14 cellular contexts compared by ENCODE assay signal in genomic region chr3:113140876-113141275, GRCh38.
A peak's percentile ranks its signal among the peaks of the same experiment; 100 is the strongest.
DNase-seq lines count a peak whose midpoint lies in the region; ATAC-seq and TF ChIP-seq lines count a peak whose summit lies in the region.
"Had no signal": no experiment of that assay in that cellular context is flagged by ENCODE, and none has a peak within 500 bp of the region (broad histone marks: within the 10 kb centered on the region; RNA-seq: fewer than 3 reads in every experiment).

No MANE protein-coding gene starts in this region.

- H3K27ac ChIP-seq in esophagus (ENCODE audit: low read depth in 2 of 2, low read length in 1 of 2) = peak overlapping the region; percentile 70 to 77
- H3K27ac ChIP-seq: heart left ventricle, KMS-11 had no signal

- no peaks in the 10 kb centered on the region for H3K36me3 ChIP-seq in esophagus (ENCODE audit: control insufficient read depth in 2 of 2, insufficient read depth in 2 of 2, low read length in 1 of 2)
- H3K36me3 ChIP-seq: heart left ventricle had no signal

- peak; percentile 49 for ATAC-seq in activated naive CD8-positive, alpha-beta T cell treated with anti-CD3 and anti-CD28 coated beads, Interleukin-2, amount 50 U/mL, for 24 hours
- peak; percentile 61 for ATAC-seq in stimulated activated naive CD8-positive, alpha-beta T cell treated with anti-CD3 and anti-CD28 coated beads, Interleukin-15, amount 100 ng/mL, for 72 hours
- ATAC-seq: heart left ventricle had no signal

- WGBS in esophagus, 2 donors = 59 to 72% methylated on average over 2 of the region's 2 CpGs

- no peak overlapping the region for H3K4me3 ChIP-seq in esophagus (ENCODE audit: low read depth in 1 of 2, low read length in 2 of 2)
- H3K4me3 ChIP-seq: heart left ventricle had no signal

- no peaks in the 10 kb centered on the region for H3K36me3 Mint-ChIP-seq in activated naive CD8-positive, alpha-beta T cell treated with anti-CD3 and anti-CD28 coated beads, Interleukin-2, amount 50 U/mL, for 24 hours (ENCODE audit: low read depth)
- peaks cover 2% of the 10 kb centered on the region for H3K36me3 Mint-ChIP-seq in activated naive CD8-positive, alpha-beta T cell treated with anti-CD3 and anti-CD28 coated beads for 36 hours
- H3K36me3 Mint-ChIP-seq in osteocyte (ENCODE audit: unreplicated experiment) = no peaks in the 10 kb centered on the region

- H3K27me3 Mint-ChIP-seq in activated naive CD8-positive, alpha-beta T cell treated with anti-CD3 and anti-CD28 coated beads, Interleukin-2, amount 50 U/mL, for 24 hours = no peaks in the 10 kb centered on the region
- H3K27me3 Mint-ChIP-seq in activated naive CD8-positive, alpha-beta T cell treated with anti-CD3 and anti-CD28 coated beads for 36 hours = no peaks in the 10 kb centered on the region
- H3K27me3 Mint-ChIP-seq in stimulated activated naive CD8-positive, alpha-beta T cell treated with anti-CD3 and anti-CD28 coated beads, Interleukin-15, amount 100 ng/mL, for 72 hours = no peaks in the 10 kb centered on the region
- peaks cover 3% of the 10 kb centered on the region for H3K27me3 Mint-ChIP-seq in osteocyte (ENCODE audit: unreplicated experiment)

- no peaks in the 10 kb centered on the region for H3K4me1 Mint-ChIP-seq in activated naive CD8-positive, alpha-beta T cell treated with anti-CD3 and anti-CD28 coated beads, Interleukin-2, amount 50 U/mL, for 24 hours
- H3K4me1 Mint-ChIP-seq in activated naive CD8-positive, alpha-beta T cell treated with anti-CD3 and anti-CD28 coated beads for 36 hours = peaks cover 2% of the 10 kb centered on the region
- peaks cover 7% of the 10 kb centered on the region for H3K4me1 Mint-ChIP-seq in stimulated activated naive CD8-positive, alpha-beta T cell treated with anti-CD3 and anti-CD28 coated beads, Interleukin-15, amount 100 ng/mL, for 72 hours
- H3K4me1 Mint-ChIP-seq in osteocyte (ENCODE audit: unreplicated experiment) = peaks cover 5% of the 10 kb centered on the region

- no peak overlapping the region for H3K4me3 Mint-ChIP-seq in activated naive CD8-positive, alpha-beta T cell treated with anti-CD3 and anti-CD28 coated beads, Interleukin-2, amount 50 U/mL, for 24 hours
- H3K4me3 Mint-ChIP-seq in activated naive CD8-positive, alpha-beta T cell treated with anti-CD3 and anti-CD28 coated beads for 36 hours = no peak overlapping the region
- H3K4me3 Mint-ChIP-seq in stimulated activated naive CD8-positive, alpha-beta T cell treated with anti-CD3 and anti-CD28 coated beads, Interleukin-15, amount 100 ng/mL, for 72 hours = no peak overlapping the region
- H3K4me3 Mint-ChIP-seq in osteocyte (ENCODE audit: unreplicated experiment) = no peak overlapping the region

- H3K9me3 ChIP-seq in esophagus (ENCODE audit: control insufficient read depth in 2 of 2, insufficient read depth in 1 of 2, low read depth in 1 of 2, low read length in 1 of 2) = no peaks in the 10 kb centered on the region

- DNase-seq in activated naive CD8-positive, alpha-beta T cell treated with anti-CD3 and anti-CD28 coated beads, Interleukin-2, amount 50 U/mL, for 24 hours = no peak
- DNase-seq in activated naive CD8-positive, alpha-beta T cell treated with anti-CD3 and anti-CD28 coated beads for 36 hours = no peak
- peak; percentile 68 for DNase-seq in NCI-H226
- DNase-seq in stimulated activated naive CD8-positive, alpha-beta T cell treated with anti-CD3 and anti-CD28 coated beads, Interleukin-15, amount 100 ng/mL, for 72 hours = peak in 1 of 2 donors; percentile 8
- no peak for DNase-seq in NCI-H748 (lab: John Stamatoyannopoulos, UW; ENCODE audit: unreplicated experiment)
- DNase-seq in NCI-H2029 treated with DMSO at 0.1 percent for 48 hours (lab: John Stamatoyannopoulos, UW) = no peak
- DNase-seq in osteocyte (ENCODE audit: extremely low spot score, unreplicated experiment) = no peak
- DNase-seq: aorta; DND-41; effector CD8-positive, alpha-beta T cell; heart left ventricle; nucleus accumbens had no signal

- no peak for TF ChIP-seq CTCF in osteocyte (IDR thresholded peaks at IDR 0.05)

- peaks cover 0 to 2% of the 10 kb centered on the region in 2 donors for H3K4me1 ChIP-seq in esophagus (ENCODE audit: control insufficient read depth in 2 of 2, insufficient read depth in 2 of 2, low read length in 1 of 2)

- no peak overlapping the region for H3K27ac Mint-ChIP-seq in activated naive CD8-positive, alpha-beta T cell treated with anti-CD3 and anti-CD28 coated beads, Interleukin-2, amount 50 U/mL, for 24 hours
- no peak overlapping the region for H3K27ac Mint-ChIP-seq in activated naive CD8-positive, alpha-beta T cell treated with anti-CD3 and anti-CD28 coated beads for 36 hours
- no peak overlapping the region for H3K27ac Mint-ChIP-seq in stimulated activated naive CD8-positive, alpha-beta T cell treated with anti-CD3 and anti-CD28 coated beads, Interleukin-15, amount 100 ng/mL, for 72 hours
- H3K27ac Mint-ChIP-seq in osteocyte (ENCODE audit: unreplicated experiment) = no peak overlapping the region

- peaks cover 6% of the 10 kb centered on the region for H3K9me3 Mint-ChIP-seq in activated naive CD8-positive, alpha-beta T cell treated with anti-CD3 and anti-CD28 coated beads, Interleukin-2, amount 50 U/mL, for 24 hours
- H3K9me3 Mint-ChIP-seq in activated naive CD8-positive, alpha-beta T cell treated with anti-CD3 and anti-CD28 coated beads for 36 hours = peaks cover 5% of the 10 kb centered on the region
- no peaks in the 10 kb centered on the region for H3K9me3 Mint-ChIP-seq in stimulated activated naive CD8-positive, alpha-beta T cell treated with anti-CD3 and anti-CD28 coated beads, Interleukin-15, amount 100 ng/mL, for 72 hours
- peaks cover 7% of the 10 kb centered on the region for H3K9me3 Mint-ChIP-seq in osteocyte (ENCODE audit: unreplicated experiment)

- no peaks in the 10 kb centered on the region for H3K27me3 ChIP-seq in esophagus (ENCODE audit: control insufficient read depth in 1 of 2, insufficient read depth in 2 of 2, low read length in 2 of 2)
- H3K27me3 ChIP-seq: heart left ventricle had no signal
